ENCODE assay signal across 1 cellular context in the genomic region with DNA sequence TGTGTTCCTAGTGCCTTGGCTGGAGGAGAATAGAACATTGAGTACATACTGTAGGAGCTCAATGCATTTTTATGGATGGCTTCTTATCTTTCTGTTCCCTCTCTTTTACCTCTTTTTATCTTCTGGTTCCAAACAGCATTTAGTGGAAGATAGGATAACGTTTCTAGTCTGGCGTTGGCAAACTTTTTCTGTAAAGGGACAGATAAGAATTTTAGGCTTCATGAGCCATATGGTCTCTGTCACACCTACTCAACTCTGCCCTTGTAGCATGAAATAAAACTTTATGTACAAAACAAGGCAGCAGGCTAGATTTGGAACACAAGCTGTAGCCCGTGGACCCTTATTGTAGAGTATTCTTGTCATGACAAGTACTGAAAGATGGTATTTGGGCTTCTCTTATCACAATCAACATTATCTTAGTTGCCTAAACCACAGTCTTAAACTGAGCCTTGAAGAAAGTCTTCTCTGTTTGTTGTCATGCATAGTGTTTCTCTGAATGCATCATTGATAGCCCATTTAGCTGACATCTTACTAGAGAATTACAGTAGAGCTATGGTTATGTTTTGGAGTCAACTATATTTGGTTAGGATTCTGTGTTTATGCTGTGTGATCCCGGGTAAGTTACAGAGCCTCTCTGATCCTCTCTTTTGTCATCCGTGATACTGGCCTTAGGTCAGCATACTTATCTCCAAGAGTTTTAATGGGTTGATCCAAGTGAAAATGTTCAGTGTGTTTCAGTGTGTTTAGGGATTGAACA.
TF ChIP-seq lines count a peak whose summit lies in the region.

No MANE protein-coding gene starts in this region.

TF ChIP-seq in K562, 482 proteins besides CTCF, POLR2A, EP300 and RAD21 (continued from another document):
- TF ChIP-seq, protein P1, sequence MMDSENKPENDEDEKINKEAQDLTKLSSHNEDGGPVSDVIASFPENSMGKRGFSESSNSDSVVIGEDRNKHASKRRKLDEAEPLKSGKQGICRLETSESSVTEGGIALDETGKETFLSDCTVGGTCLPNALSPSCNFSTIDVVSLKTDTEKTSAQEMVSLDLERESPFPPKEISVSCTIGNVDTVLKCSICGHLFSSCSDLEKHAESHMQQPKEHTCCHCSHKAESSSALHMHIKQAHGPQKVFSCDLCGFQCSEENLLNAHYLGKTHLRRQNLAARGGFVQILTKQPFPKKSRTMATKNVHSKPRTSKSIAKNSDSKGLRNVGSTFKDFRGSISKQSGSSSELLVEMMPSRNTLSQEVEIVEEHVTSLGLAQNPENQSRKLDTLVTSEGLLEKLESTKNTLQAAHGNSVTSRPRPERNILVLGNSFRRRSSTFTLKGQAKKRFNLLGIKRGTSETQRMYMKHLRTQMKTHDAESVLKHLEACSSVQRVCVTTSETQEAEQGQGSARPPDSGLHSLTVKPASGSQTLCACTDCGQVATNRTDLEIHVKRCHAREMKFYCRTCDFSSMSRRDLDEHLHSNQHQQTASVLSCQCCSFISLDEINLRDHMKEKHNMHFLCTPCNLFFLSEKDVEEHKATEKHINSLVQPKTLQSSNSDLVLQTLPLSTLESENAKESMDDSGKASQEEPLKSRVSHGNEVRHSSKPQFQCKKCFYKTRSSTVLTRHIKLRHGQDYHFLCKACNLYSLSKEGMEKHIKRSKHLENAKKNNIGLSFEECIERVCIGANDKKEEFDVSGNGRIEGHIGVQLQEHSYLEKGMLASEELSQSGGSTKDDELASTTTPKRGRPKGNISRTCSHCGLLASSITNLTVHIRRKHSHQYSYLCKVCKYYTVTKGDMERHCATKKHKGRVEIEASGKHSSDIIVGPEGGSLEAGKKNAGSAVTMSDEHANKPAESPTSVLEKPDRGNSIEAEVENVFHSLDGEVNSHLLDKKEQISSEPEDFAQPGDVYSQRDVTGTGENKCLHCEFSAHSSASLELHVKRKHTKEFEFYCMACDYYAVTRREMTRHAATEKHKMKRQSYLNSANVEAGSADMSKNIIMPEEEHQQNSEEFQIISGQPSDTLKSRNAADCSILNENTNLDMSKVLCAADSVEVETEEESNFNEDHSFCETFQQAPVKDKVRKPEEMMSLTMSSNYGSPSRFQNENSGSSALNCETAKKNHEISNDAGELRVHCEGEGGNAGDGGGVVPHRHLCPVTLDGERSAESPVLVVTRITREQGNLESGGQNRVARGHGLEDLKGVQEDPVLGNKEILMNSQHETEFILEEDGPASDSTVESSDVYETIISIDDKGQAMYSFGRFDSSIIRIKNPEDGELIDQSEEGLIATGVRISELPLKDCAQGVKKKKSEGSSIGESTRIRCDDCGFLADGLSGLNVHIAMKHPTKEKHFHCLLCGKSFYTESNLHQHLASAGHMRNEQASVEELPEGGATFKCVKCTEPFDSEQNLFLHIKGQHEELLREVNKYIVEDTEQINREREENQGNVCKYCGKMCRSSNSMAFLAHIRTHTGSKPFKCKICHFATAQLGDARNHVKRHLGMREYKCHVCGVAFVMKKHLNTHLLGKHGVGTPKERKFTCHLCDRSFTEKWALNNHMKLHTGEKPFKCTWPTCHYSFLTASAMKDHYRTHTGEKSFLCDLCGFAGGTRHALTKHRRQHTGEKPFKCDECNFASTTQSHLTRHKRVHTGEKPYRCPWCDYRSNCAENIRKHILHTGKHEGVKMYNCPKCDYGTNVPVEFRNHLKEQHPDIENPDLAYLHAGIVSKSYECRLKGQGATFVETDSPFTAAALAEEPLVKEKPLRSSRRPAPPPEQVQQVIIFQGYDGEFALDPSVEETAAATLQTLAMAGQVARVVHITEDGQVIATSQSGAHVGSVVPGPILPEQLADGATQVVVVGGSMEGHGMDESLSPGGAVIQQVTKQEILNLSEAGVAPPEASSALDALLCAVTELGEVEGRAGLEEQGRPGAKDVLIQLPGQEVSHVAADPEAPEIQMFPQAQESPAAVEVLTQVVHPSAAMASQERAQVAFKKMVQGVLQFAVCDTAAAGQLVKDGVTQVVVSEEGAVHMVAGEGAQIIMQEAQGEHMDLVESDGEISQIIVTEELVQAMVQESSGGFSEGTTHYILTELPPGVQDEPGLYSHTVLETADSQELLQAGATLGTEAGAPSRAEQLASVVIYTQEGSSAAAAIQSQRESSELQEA (IDR thresholded peaks at IDR 0.05; ENCODE audit: low read depth), result no peak
- TF ChIP-seq FOXP1 (CRISPR knock-in tag; IDR thresholded peaks at IDR 0.05), result no peak
- TF ChIP-seq THRAP3 (IDR thresholded peaks at IDR 0.05; ENCODE audit: borderline replicate concordance), result no peak
- no peak for TF ChIP-seq ZNF584 (CRISPR knock-in tag; IDR thresholded peaks at IDR 0.05; ENCODE audit: low read depth)
- TF ChIP-seq, protein P2, sequence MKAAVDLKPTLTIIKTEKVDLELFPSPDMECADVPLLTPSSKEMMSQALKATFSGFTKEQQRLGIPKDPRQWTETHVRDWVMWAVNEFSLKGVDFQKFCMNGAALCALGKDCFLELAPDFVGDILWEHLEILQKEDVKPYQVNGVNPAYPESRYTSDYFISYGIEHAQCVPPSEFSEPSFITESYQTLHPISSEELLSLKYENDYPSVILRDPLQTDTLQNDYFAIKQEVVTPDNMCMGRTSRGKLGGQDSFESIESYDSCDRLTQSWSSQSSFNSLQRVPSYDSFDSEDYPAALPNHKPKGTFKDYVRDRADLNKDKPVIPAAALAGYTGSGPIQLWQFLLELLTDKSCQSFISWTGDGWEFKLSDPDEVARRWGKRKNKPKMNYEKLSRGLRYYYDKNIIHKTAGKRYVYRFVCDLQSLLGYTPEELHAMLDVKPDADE (conservative IDR thresholded peaks at IDR 0.05; ENCODE audit: control insufficient read depth, low read depth, low read length), result no peak
- no peak for TF ChIP-seq HOXB6 (CRISPR knock-in tag; IDR thresholded peaks at IDR 0.05; ENCODE audit: borderline replicate concordance)
- no peak for TF ChIP-seq PTTG1 (tag; IDR thresholded peaks at IDR 0.05; ENCODE audit: low read depth)
- TF ChIP-seq, protein P3, sequence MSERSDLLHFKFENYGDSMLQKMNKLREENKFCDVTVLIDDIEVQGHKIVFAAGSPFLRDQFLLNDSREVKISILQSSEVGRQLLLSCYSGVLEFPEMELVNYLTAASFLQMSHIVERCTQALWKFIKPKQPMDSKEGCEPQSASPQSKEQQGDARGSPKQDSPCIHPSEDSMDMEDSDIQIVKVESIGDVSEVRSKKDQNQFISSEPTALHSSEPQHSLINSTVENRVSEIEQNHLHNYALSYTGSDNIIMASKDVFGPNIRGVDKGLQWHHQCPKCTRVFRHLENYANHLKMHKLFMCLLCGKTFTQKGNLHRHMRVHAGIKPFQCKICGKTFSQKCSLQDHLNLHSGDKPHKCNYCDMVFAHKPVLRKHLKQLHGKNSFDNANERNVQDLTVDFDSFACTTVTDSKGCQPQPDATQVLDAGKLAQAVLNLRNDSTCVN (CRISPR knock-in tag; IDR thresholded peaks at IDR 0.05), result no peak
- TF ChIP-seq TBL1XR1 (IDR thresholded peaks at IDR 0.05; ENCODE audit: low read length in 2 of 2), result peak; percentile 16 to 89; a peak in 3 of 4 replicates
- TF ChIP-seq CCAR2 (IDR thresholded peaks at IDR 0.05; ENCODE audit: low read depth, low read length), result no peak
- TF ChIP-seq, protein P4, sequence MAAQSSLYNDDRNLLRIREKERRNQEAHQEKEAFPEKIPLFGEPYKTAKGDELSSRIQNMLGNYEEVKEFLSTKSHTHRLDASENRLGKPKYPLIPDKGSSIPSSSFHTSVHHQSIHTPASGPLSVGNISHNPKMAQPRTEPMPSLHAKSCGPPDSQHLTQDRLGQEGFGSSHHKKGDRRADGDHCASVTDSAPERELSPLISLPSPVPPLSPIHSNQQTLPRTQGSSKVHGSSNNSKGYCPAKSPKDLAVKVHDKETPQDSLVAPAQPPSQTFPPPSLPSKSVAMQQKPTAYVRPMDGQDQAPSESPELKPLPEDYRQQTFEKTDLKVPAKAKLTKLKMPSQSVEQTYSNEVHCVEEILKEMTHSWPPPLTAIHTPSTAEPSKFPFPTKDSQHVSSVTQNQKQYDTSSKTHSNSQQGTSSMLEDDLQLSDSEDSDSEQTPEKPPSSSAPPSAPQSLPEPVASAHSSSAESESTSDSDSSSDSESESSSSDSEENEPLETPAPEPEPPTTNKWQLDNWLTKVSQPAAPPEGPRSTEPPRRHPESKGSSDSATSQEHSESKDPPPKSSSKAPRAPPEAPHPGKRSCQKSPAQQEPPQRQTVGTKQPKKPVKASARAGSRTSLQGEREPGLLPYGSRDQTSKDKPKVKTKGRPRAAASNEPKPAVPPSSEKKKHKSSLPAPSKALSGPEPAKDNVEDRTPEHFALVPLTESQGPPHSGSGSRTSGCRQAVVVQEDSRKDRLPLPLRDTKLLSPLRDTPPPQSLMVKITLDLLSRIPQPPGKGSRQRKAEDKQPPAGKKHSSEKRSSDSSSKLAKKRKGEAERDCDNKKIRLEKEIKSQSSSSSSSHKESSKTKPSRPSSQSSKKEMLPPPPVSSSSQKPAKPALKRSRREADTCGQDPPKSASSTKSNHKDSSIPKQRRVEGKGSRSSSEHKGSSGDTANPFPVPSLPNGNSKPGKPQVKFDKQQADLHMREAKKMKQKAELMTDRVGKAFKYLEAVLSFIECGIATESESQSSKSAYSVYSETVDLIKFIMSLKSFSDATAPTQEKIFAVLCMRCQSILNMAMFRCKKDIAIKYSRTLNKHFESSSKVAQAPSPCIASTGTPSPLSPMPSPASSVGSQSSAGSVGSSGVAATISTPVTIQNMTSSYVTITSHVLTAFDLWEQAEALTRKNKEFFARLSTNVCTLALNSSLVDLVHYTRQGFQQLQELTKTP (IDR thresholded peaks at IDR 0.05; ENCODE audit: low read depth in 1 of 2, partially characterized antibody in 2 of 2), result peak in 1 of 2 experiments; percentile 86
- no peak for TF ChIP-seq ETS2 (tag; IDR thresholded peaks at IDR 0.05; ENCODE audit: borderline replicate concordance, poor library complexity, severe bottlenecking)
- TF ChIP-seq ZNF644 (tag; IDR thresholded peaks at IDR 0.05; ENCODE audit: low read depth), result peak; percentile 93
- TF ChIP-seq OTX1 (CRISPR knock-in tag; IDR thresholded peaks at IDR 0.05), result no peak
